In genomic region chr16:20377181-20377580, GRCh38 we compare ENCODE assay signal across 12 cellular contexts. TPM values are rescaled to one million over a fixed set of nuclear protein-coding genes. Genes with fewer than 3 reads are reported as not detected.
"Had no signal": no experiment of that assay in that cellular context is flagged by ENCODE, and none has a peak within 500 bp of the region (broad histone marks: within the 10 kb centered on the region; RNA-seq: fewer than 3 reads in every experiment).

No MANE protein-coding gene starts in this region.

- ATAC-seq: HCT116, K562 had no signal

- FAIRE-seq: K562 had no signal

- DNase-seq: GM23248, GOT3, H7, HFFc6, IMR-90, KG1 had no signal

- H3K27ac ChIP-seq: GM23248, HL-60 had no signal

- H3K9ac ChIP-seq: GM23248 had no signal

- H3K4me1 ChIP-seq: HAP-1 had no signal

- H2AFZ ChIP-seq: GM23248 had no signal

- H3K9me3 ChIP-seq: HAP-1 had no signal

- H3K4me3 ChIP-seq: GM23248, HAP-1, K562 had no signal

- H3K36me3 ChIP-seq: HAP-1 had no signal

RNA-seq across cellular contexts. Expression of gene UMOD, which starts 24.7 kb away (rescaled TPM):
- total RNA-seq: GM23248, H4, H7, HFFc6, HT1080, IMR-90, K562 had no signal
- polyA plus RNA-seq: GM23248, IMR-90, K562 had no signal

RNA-seq across cellular contexts. Expression of gene PDILT, which starts 27.4 kb away (rescaled TPM):
- total RNA-seq: GM23248, H4, H7, HFFc6, HT1080, IMR-90, K562 had no signal
- polyA plus RNA-seq: GM23248, IMR-90, K562 had no signal

RNA-seq across cellular contexts. Expression of gene ACSM5, which starts 32.2 kb away (rescaled TPM):
- total RNA-seq: GM23248, H7, HFFc6, HT1080, IMR-90, K562 had no signal
- polyA plus RNA-seq: GM23248, IMR-90, K562 had no signal

RNA-seq across cellular contexts. Expression of gene GP2, which starts 49.9 kb away (rescaled TPM):
- total RNA-seq: GM23248, H4, H7, HFFc6, HT1080, IMR-90 had no signal
- polyA plus RNA-seq: GM23248, IMR-90, K562 had no signal
